Comparison of ENCODE assay signal across 8 cellular contexts in genomic region chr4:108168672-108169562, GRCh38. TPM values are rescaled to one million over a fixed set of nuclear protein-coding genes. Genes with fewer than 3 reads are reported as not detected.
DNase-seq lines count a peak whose midpoint lies in the region; ATAC-seq and FAIRE-seq lines count a peak whose summit lies in the region.

Gene LEF1, minus strand, starts transcription at chr4:108168932. Its CDS starts 1,165 bp downstream, at chr4:108167767.

- peaks cover 55% of the 10 kb centered on the region for H3K4me1 ChIP-seq in mononuclear cell (ENCODE audit: insufficient read depth, low read length)

- peak within 1 kb of the TSS; percentile 61 for H3K4me3 ChIP-seq in mononuclear cell (ENCODE audit: low read length)

- DNase-seq in COR-L47 (lab: John Stamatoyannopoulos, UW) = peak; percentile 65
- peak; percentile 54 for DNase-seq in NCI-H1105 (lab: John Stamatoyannopoulos, UW)
- DNase-seq in activated CD4-positive, alpha-beta T cell treated with anti-CD3 and anti-CD28 coated beads for 4 hours = peak; percentile 79 to 83
- peak; percentile 88 for DNase-seq in ecto neural progenitor cell (ENCODE audit: low spot score)
- peak; percentile 69 to 78 (median 73) for DNase-seq in stimulated activated naive CD4-positive, alpha-beta T cell (lab: John Stamatoyannopoulos, UW)
- DNase-seq in HTR-8/SVneo (ENCODE audit: insufficient read length, low spot score) = no peak

- H3K27me3 ChIP-seq in mononuclear cell (ENCODE audit: insufficient read depth, low read length) = peaks cover 88% of the 10 kb centered on the region

- peak; percentile 38 for ATAC-seq in GM21737 (IDR thresholded peaks at IDR 0.05; ENCODE audit: unreplicated experiment)

- FAIRE-seq in HTR-8/SVneo (lab: Jason Lieb, UNC) = no peak

- H3K9me3 ChIP-seq in mononuclear cell (ENCODE audit: low read depth, low read length) = no peaks in the 10 kb centered on the region

RNA-seq across cellular contexts. Expression of gene LEF1, which starts in this region (rescaled TPM):
- total RNA-seq in mononuclear cell = 327 TPM
